Comparison of ENCODE assay signal across 8 cellular contexts in the genomic region with DNA sequence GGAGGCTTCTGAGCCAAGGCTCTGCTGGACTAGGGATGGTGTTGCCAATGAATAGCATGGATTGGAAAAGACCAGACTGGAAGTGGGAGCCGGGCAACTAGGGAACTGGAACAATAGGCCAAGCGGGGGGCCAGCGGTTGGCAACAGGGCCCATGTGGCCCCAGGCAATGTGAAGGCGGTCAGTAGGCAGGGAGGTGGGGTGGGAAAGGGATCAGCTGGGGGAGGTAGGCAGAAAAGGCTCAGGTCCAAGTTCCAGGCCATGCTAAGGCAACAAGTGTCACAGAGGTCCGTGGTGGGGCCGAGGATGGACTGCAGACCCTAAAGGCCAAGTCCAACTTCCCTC. TPM values are rescaled to one million over a fixed set of nuclear protein-coding genes. Genes with fewer than 3 reads are reported as not detected.
A peak's percentile ranks its signal among the peaks of the same experiment; 100 is the strongest.
DNase-seq lines count a peak whose midpoint lies in the region; ATAC-seq and TF ChIP-seq lines count a peak whose summit lies in the region.

No MANE protein-coding gene starts in this region.

- H3K36me3 ChIP-seq in mesodermal cell (ENCODE audit: control insufficient read depth, insufficient read depth, low read length) (peaks cover 22% of the 10 kb centered on the region), tibial nerve (peaks cover 0 to 22% (median 0%) of the 10 kb centered on the region in 3 donors)

- intact Hi-C loops in activated CD4-positive, alpha-beta T cell treated with anti-CD3 and anti-CD28 coated beads, Interleukin-2, amount 10 ng/mL, durations not matched to agents 24 days and 14 days (cut with micrococcal nuclease): no loop called here

- no peak overlapping the region for H3K4me3 Mint-ChIP-seq in activated CD4-positive, alpha-beta T cell treated with anti-CD3 and anti-CD28 coated beads, Interleukin-2, amount 10 ng/mL, durations not matched to agents 24 days and 14 days
- H3K4me3 Mint-ChIP-seq in chondrocyte (ENCODE audit: unreplicated experiment): peak overlapping the region; percentile 72

- no peak for TF ChIP-seq CTCF in chondrocyte (IDR thresholded peaks at IDR 0.05)
- TF ChIP-seq CTCF in tibial nerve (IDR thresholded peaks at IDR 0.05): no peak

- no peaks in the 10 kb centered on the region for H3K36me3 Mint-ChIP-seq in activated CD4-positive, alpha-beta T cell treated with anti-CD3 and anti-CD28 coated beads, Interleukin-2, amount 10 ng/mL, durations not matched to agents 24 days and 14 days (ENCODE audit: low read depth)
- peaks cover 10% of the 10 kb centered on the region for H3K36me3 Mint-ChIP-seq in chondrocyte (ENCODE audit: low read depth)

- peaks cover 26% of the 10 kb centered on the region for H3K4me1 Mint-ChIP-seq in activated CD4-positive, alpha-beta T cell treated with anti-CD3 and anti-CD28 coated beads, Interleukin-2, amount 10 ng/mL, durations not matched to agents 24 days and 14 days
- H3K4me1 Mint-ChIP-seq in chondrocyte (ENCODE audit: low read depth): peaks cover 51% of the 10 kb centered on the region

- no peaks in the 10 kb centered on the region for H3K9me3 Mint-ChIP-seq in activated CD4-positive, alpha-beta T cell treated with anti-CD3 and anti-CD28 coated beads, Interleukin-2, amount 10 ng/mL, durations not matched to agents 24 days and 14 days
- H3K9me3 Mint-ChIP-seq in chondrocyte (ENCODE audit: low read depth): no peaks in the 10 kb centered on the region

- no peaks in the 10 kb centered on the region for H3K27me3 Mint-ChIP-seq in activated CD4-positive, alpha-beta T cell treated with anti-CD3 and anti-CD28 coated beads, Interleukin-2, amount 10 ng/mL, durations not matched to agents 24 days and 14 days
- H3K27me3 Mint-ChIP-seq in chondrocyte (ENCODE audit: low read depth): no peaks in the 10 kb centered on the region

- no peak for ATAC-seq in HG03565 (IDR thresholded peaks at IDR 0.05; ENCODE audit: unreplicated experiment)

- H3K9me3 ChIP-seq in mesodermal cell (ENCODE audit: control insufficient read depth, low read length): no peaks in the 10 kb centered on the region
- H3K9me3 ChIP-seq in tibial nerve: no peaks in the 10 kb centered on the region

- TF ChIP-seq EP300 in tibial nerve (IDR thresholded peaks at IDR 0.05): no peak

- H3K4me3 ChIP-seq in mesodermal cell (ENCODE audit: extremely low read depth, insufficient read depth, low read length, poor library complexity, severe bottlenecking) (peak overlapping the region; percentile 12), tibial nerve (no peak overlapping the region)

- TF ChIP-seq POLR2A in tibial nerve (IDR thresholded peaks at IDR 0.05): no peak

- peaks cover 37% of the 10 kb centered on the region for H3K4me1 ChIP-seq in mesodermal cell (ENCODE audit: control insufficient read depth, insufficient read depth, low read length, poor library complexity, severe bottlenecking)
- peaks cover 0 to 50% (median 26%) of the 10 kb centered on the region in 4 donors for H3K4me1 ChIP-seq in tibial nerve

- peak overlapping the region; percentile 87 for H3K27ac ChIP-seq in mesodermal cell (ENCODE audit: low read depth, low read length, severe bottlenecking)
- peak overlapping the region in 3 of 4 donors; percentile 66 to 77 (median 72) for H3K27ac ChIP-seq in tibial nerve

- H3K27me3 ChIP-seq in tibial nerve: no peaks in the 10 kb centered on the region

- no peak for DNase-seq in activated CD4-positive, alpha-beta T cell treated with anti-CD3 and anti-CD28 coated beads, Interleukin-2, amount 10 ng/mL, durations not matched to agents 24 days and 14 days
- DNase-seq in activated CD4-positive, alpha-beta T cell treated with anti-CD3 and anti-CD28 coated beads, Interleukin-2, amount 50 U/mL, for 48 hours: no peak
- no peak for DNase-seq in chondrocyte (ENCODE audit: low spot score)
- no peak for DNase-seq in tibial nerve (ENCODE audit: low spot score in 2 of 2)
- DNase-seq in dermis blood vessel endothelial cell: no peak
- DNase-seq in NOMO-1 (lab: John Stamatoyannopoulos, UW; ENCODE audit: unreplicated experiment in 2 of 2): no peak

- WGBS in mesodermal cell (ENCODE audit: insufficient coverage in 2 of 2), 2 experiments: 54 to 55% methylated on average over 6 of the region's 6 CpGs
- 57 to 65% methylated on average over 6 of the region's 6 CpGs for WGBS in tibial nerve, 2 donors

- H3K27ac Mint-ChIP-seq in activated CD4-positive, alpha-beta T cell treated with anti-CD3 and anti-CD28 coated beads, Interleukin-2, amount 10 ng/mL, durations not matched to agents 24 days and 14 days: peak overlapping the region; percentile 45
- peak overlapping the region; percentile 98 for H3K27ac Mint-ChIP-seq in chondrocyte (ENCODE audit: unreplicated experiment)

RNA-seq across cellular contexts. Expression of gene MLXIP, which starts 14.9 kb away (rescaled TPM):
- total RNA-seq in activated CD4-positive, alpha-beta T cell treated with anti-CD3 and anti-CD28 coated beads, Interleukin-2, amount 10 ng/mL, durations not matched to agents 24 days and 14 days: 47.6 and 48.0 TPM in 2 replicates
- total RNA-seq in chondrocyte (58.8 to 62.8 TPM (median 61.7 TPM) in 3 replicates), tibial nerve (10 to 100 TPM; 22.1 to 57.0 (median 27.1) TPM), dermis blood vessel endothelial cell (16.7 and 35.7 TPM in 2 replicates)
- polyA plus RNA-seq in mesodermal cell (2013, experiment 1 of 2): 26.2 TPM
- polyA plus RNA-seq in mesodermal cell (2013, experiment 2 of 2): 21.8 TPM

RNA-seq across cellular contexts. Expression of gene BCL7A, which starts 42.0 kb away (rescaled TPM):
- 9.3 and 10.7 TPM in 2 replicates for total RNA-seq in activated CD4-positive, alpha-beta T cell treated with anti-CD3 and anti-CD28 coated beads, Interleukin-2, amount 10 ng/mL, durations not matched to agents 24 days and 14 days
- total RNA-seq in chondrocyte (7.1 to 10.0 TPM (median 9.1 TPM) in 3 replicates), tibial nerve (10 to 100 TPM in 1 of 4 donors, 1 to 10 TPM in 3; 2.4 to 10.7 (median 5.1) TPM), dermis blood vessel endothelial cell (4.6 and 6.8 TPM in 2 replicates)
- 14.0 TPM for polyA plus RNA-seq in mesodermal cell (2013, experiment 1 of 2)
- polyA plus RNA-seq in mesodermal cell (2013, experiment 2 of 2): 10.5 TPM
